8 cellular contexts compared by ENCODE assay signal in genomic region chr11:16902182-16902581, GRCh38.
DNase-seq lines count a peak whose midpoint lies in the region; ATAC-seq and TF ChIP-seq lines count a peak whose summit lies in the region.

No MANE protein-coding gene starts in this region.

- in situ Hi-C loops in brain microvascular endothelial cell (cut with HindIII; ENCODE audit: low pct_ligation_motif_present, low sequenced_read_pairs), result no loop called here

- no peaks in the 10 kb centered on the region for H3K27me3 ChIP-seq in brain microvascular endothelial cell (replicated peaks)

- H3K36me3 ChIP-seq in brain microvascular endothelial cell (replicated peaks), result no peaks in the 10 kb centered on the region

- ATAC-seq in activated CD8-positive, alpha-beta memory T cell treated with anti-CD3 and anti-CD28 coated beads, Interleukin-2, amount 10 ng/mL, durations not matched to agents 7 days and 5 days, result peak; percentile 80
- peak; percentile 84 for ATAC-seq in HG02973 (IDR thresholded peaks at IDR 0.05; ENCODE audit: unreplicated experiment)
- ATAC-seq in stimulated activated effector memory CD8-positive, alpha-beta T cell treated with anti-CD3 and anti-CD28 coated beads, Interleukin-12 subunit alpha, Interleukin-12 subunit beta, amount 100 ng/mL, for 72 hours, result peak; percentile 89

- H3K9me3 Mint-ChIP-seq in activated CD8-positive, alpha-beta memory T cell treated with anti-CD3 and anti-CD28 coated beads, Interleukin-2, amount 10 ng/mL, durations not matched to agents 7 days and 5 days (ENCODE audit: low read depth), result peaks cover 3% of the 10 kb centered on the region
- no peaks in the 10 kb centered on the region for H3K9me3 Mint-ChIP-seq in stimulated activated effector memory CD8-positive, alpha-beta T cell treated with anti-CD3 and anti-CD28 coated beads, Interleukin-12 subunit alpha, Interleukin-12 subunit beta, amount 100 ng/mL, for 72 hours

- peak; percentile 44 for DNase-seq in activated CD8-positive, alpha-beta memory T cell treated with anti-CD3 and anti-CD28 coated beads, Interleukin-2, amount 10 ng/mL, durations not matched to agents 7 days and 5 days
- DNase-seq in activated CD8-positive, alpha-beta memory T cell treated with anti-CD3 and anti-CD28 coated beads, Interleukin-2, amount 50 U/mL, for 4 hours, result no peak
- DNase-seq in activated CD4-positive, alpha-beta T cell treated with anti-CD3 and anti-CD28 coated beads, Interleukin-2, amount 50 U/mL, for 48 hours, result peak; percentile 41 to 55
- peak in 1 of 2 donors; percentile 12 for DNase-seq in stimulated activated effector memory CD8-positive, alpha-beta T cell treated with anti-CD3 and anti-CD28 coated beads, Interleukin-12 subunit alpha, Interleukin-12 subunit beta, amount 100 ng/mL, for 72 hours (ENCODE audit: low spot score in 2 of 2)
- DNase-seq in brain microvascular endothelial cell, result no peak
- DNase-seq in DMS114 treated with DMSO at 0.1 percent for 48 hours (lab: John Stamatoyannopoulos, UW; ENCODE audit: unreplicated experiment), result no peak
- DNase-seq in KG1 (lab: John Stamatoyannopoulos, UW), result no peak

- H3K27ac Mint-ChIP-seq in activated CD8-positive, alpha-beta memory T cell treated with anti-CD3 and anti-CD28 coated beads, Interleukin-2, amount 10 ng/mL, durations not matched to agents 7 days and 5 days, result peak overlapping the region; percentile 83
- H3K27ac Mint-ChIP-seq in stimulated activated effector memory CD8-positive, alpha-beta T cell treated with anti-CD3 and anti-CD28 coated beads, Interleukin-12 subunit alpha, Interleukin-12 subunit beta, amount 100 ng/mL, for 72 hours, result peak overlapping the region; percentile 94

- H3K27ac ChIP-seq in brain microvascular endothelial cell, result no peak overlapping the region

- H3K4me3 ChIP-seq in brain microvascular endothelial cell (ENCODE audit: low read depth, low read length), result no peak overlapping the region

- H3K4me1 Mint-ChIP-seq in activated CD8-positive, alpha-beta memory T cell treated with anti-CD3 and anti-CD28 coated beads, Interleukin-2, amount 10 ng/mL, durations not matched to agents 7 days and 5 days, result peaks cover 31% of the 10 kb centered on the region
- H3K4me1 Mint-ChIP-seq in stimulated activated effector memory CD8-positive, alpha-beta T cell treated with anti-CD3 and anti-CD28 coated beads, Interleukin-12 subunit alpha, Interleukin-12 subunit beta, amount 100 ng/mL, for 72 hours, result peaks cover 56% of the 10 kb centered on the region

- CTCF ChIA-PET in activated CD8-positive, alpha-beta memory T cell treated with anti-CD3 and anti-CD28 coated beads, Interleukin-2, amount 10 ng/mL, durations not matched to agents 7 days and 5 days (lab: Charles Lee), result interaction anchor here (1.4 kb wide), 1 partner anchor 44 kb away, joined by 4 read pairs; no protein-coding TSS in a partner anchor

- no peak for TF ChIP-seq CTCF in brain microvascular endothelial cell (IDR thresholded peaks at IDR 0.05; ENCODE audit: low read depth, low read length, missing control alignments)

- no peaks in the 10 kb centered on the region for H3K27me3 Mint-ChIP-seq in activated CD8-positive, alpha-beta memory T cell treated with anti-CD3 and anti-CD28 coated beads, Interleukin-2, amount 10 ng/mL, durations not matched to agents 7 days and 5 days

- no peak overlapping the region for H3K4me3 Mint-ChIP-seq in activated CD8-positive, alpha-beta memory T cell treated with anti-CD3 and anti-CD28 coated beads, Interleukin-2, amount 10 ng/mL, durations not matched to agents 7 days and 5 days
- H3K4me3 Mint-ChIP-seq in stimulated activated effector memory CD8-positive, alpha-beta T cell treated with anti-CD3 and anti-CD28 coated beads, Interleukin-12 subunit alpha, Interleukin-12 subunit beta, amount 100 ng/mL, for 72 hours, result peak overlapping the region; percentile 59

- peaks cover 4% of the 10 kb centered on the region for H3K36me3 Mint-ChIP-seq in activated CD8-positive, alpha-beta memory T cell treated with anti-CD3 and anti-CD28 coated beads, Interleukin-2, amount 10 ng/mL, durations not matched to agents 7 days and 5 days
- peaks cover 14% of the 10 kb centered on the region for H3K36me3 Mint-ChIP-seq in stimulated activated effector memory CD8-positive, alpha-beta T cell treated with anti-CD3 and anti-CD28 coated beads, Interleukin-12 subunit alpha, Interleukin-12 subunit beta, amount 100 ng/mL, for 72 hours

Comparison
In these comparisons a context has a peak if more than half of its experiments do, and no peak if none do; other contexts are left out.
1. DNase-seq: peak in activated CD8-positive, alpha-beta memory T cell treated with anti-CD3 and anti-CD28 coated beads, Interleukin-2, amount 10 ng/mL, durations not matched to agents 7 days and 5 days (single experiment) and activated CD4-positive, alpha-beta T cell treated with anti-CD3 and anti-CD28 coated beads, Interleukin-2, amount 50 U/mL, for 48 hours (2 of 2); none in activated CD8-positive, alpha-beta memory T cell treated with anti-CD3 and anti-CD28 coated beads, Interleukin-2, amount 50 U/mL, for 4 hours (single experiment), brain microvascular endothelial cell (single experiment), DMS114 treated with DMSO at 0.1 percent for 48 hours (single experiment) and KG1 (single experiment).
2. Peak in every context shown above with its lines, with median percentiles within 50 percentile points of each other: ATAC-seq.